1 cellular context compared by ENCODE assay signal in genomic region chr11:45097721-45098493, GRCh38.
TF ChIP-seq lines count a peak whose summit lies in the region.

No MANE protein-coding gene starts in this region.

TF ChIP-seq in K562, 482 proteins besides CTCF, POLR2A, EP300 and RAD21 (continued from another document and continues in another):
- TF ChIP-seq DEAF1 (CRISPR knock-in tag; IDR thresholded peaks at IDR 0.05), result no peak
- TF ChIP-seq ZBTB12 (CRISPR knock-in tag; IDR thresholded peaks at IDR 0.05), result no peak
- TF ChIP-seq ZNF717 (CRISPR knock-in tag; IDR thresholded peaks at IDR 0.05), result no peak
- no peak for TF ChIP-seq HMGN3 (IDR thresholded peaks at IDR 0.05; ENCODE audit: borderline replicate concordance, extremely low read depth, insufficient read length, low read depth, low read length)
- TF ChIP-seq NFE2 (IDR thresholded peaks at IDR 0.05; ENCODE audit: low read depth), result no peak
- TF ChIP-seq AFF1 (IDR thresholded peaks at IDR 0.05; ENCODE audit: low read depth in 1 of 2, partially characterized antibody in 2 of 2), result peak in 1 of 2 experiments; percentile 93
- no peak for TF ChIP-seq CHD1 (IDR thresholded peaks at IDR 0.05; ENCODE audit: low read length)
- TF ChIP-seq HDAC2 (IDR thresholded peaks at IDR 0.05), result 0 out of 2 replicates have a peak, but pooled peaks have one; percentile 44
- peak; percentile 56; the same call in 1 of the 2 replicates for TF ChIP-seq ARID4B (CRISPR knock-in tag; IDR thresholded peaks at IDR 0.05)
- TF ChIP-seq KAT2B (IDR thresholded peaks at IDR 0.05; ENCODE audit: low read depth, low read length), result no peak
- TF ChIP-seq ZNF778 (CRISPR knock-in tag; IDR thresholded peaks at IDR 0.05), result no peak
- no peak for TF ChIP-seq TBL1XR1 (IDR thresholded peaks at IDR 0.05; ENCODE audit: low read length in 2 of 2)
- TF ChIP-seq TSC22D4 (tag; IDR thresholded peaks at IDR 0.05), result no peak
- TF ChIP-seq TEAD1 (CRISPR knock-in tag; IDR thresholded peaks at IDR 0.05), result 0 out of 4 replicates have a peak, but pooled peaks of 1 of the 2 experiments have one; percentile 53
- no peak for TF ChIP-seq NR0B1 (IDR thresholded peaks at IDR 0.05; ENCODE audit: partially characterized antibody)
- TF ChIP-seq HSF4 (CRISPR knock-in tag; IDR thresholded peaks at IDR 0.05; ENCODE audit: borderline replicate concordance), result no peak
- TF ChIP-seq ELF4 (CRISPR knock-in tag; IDR thresholded peaks at IDR 0.05), result no peak
- TF ChIP-seq PCBP2 (IDR thresholded peaks at IDR 0.05; ENCODE audit: low read depth, low read length, poor library complexity, severe bottlenecking), result no peak
- no peak for TF ChIP-seq NFXL1 (CRISPR knock-in tag; IDR thresholded peaks at IDR 0.05)
- TF ChIP-seq TOE1 (IDR thresholded peaks at IDR 0.05; ENCODE audit: borderline replicate concordance), result peak; percentile 96
- TF ChIP-seq TOE1 (CRISPR knock-in tag; IDR thresholded peaks at IDR 0.05; ENCODE audit: borderline replicate concordance, low read depth), result no peak
- no peak for TF ChIP-seq BRD4 (IDR thresholded peaks at IDR 0.05)
- TF ChIP-seq FOXP4 (CRISPR knock-in tag; IDR thresholded peaks at IDR 0.05; ENCODE audit: borderline replicate concordance), result 0 out of 2 replicates have a peak, but pooled peaks have one; percentile 54
- TF ChIP-seq TFAP4 (CRISPR knock-in tag; IDR thresholded peaks at IDR 0.05; ENCODE audit: borderline replicate concordance), result peak; percentile 63; the same call in 1 of the 2 replicates
- TF ChIP-seq ZBED1 (IDR thresholded peaks at IDR 0.05), result no peak
- TF ChIP-seq E2F4 (CRISPR knock-in tag; IDR thresholded peaks at IDR 0.05; ENCODE audit: low read depth), result no peak
- 0 out of 4 replicates have a peak, but pooled peaks of 1 of the 2 experiments have one; percentile 29 for TF ChIP-seq SRF (CRISPR knock-in tag; IDR thresholded peaks at IDR 0.05)
- TF ChIP-seq NCOA1 (IDR thresholded peaks at IDR 0.05; ENCODE audit: low read depth), result 0 out of 2 replicates have a peak, but pooled peaks have one; percentile 47
- TF ChIP-seq DMBX1 (CRISPR knock-in tag; IDR thresholded peaks at IDR 0.05; ENCODE audit: borderline replicate concordance), result peak; percentile 64; the same call in 1 of the 2 replicates
- TF ChIP-seq FOXA3 (CRISPR knock-in tag; conservative IDR thresholded peaks at IDR 0.05 in 1 of 2, IDR thresholded peaks at IDR 0.05 in 1 of 2), result 0 out of 4 replicates have a peak, but pooled peaks of 1 of the 2 experiments have one; percentile 23
- peak; percentile 80 for TF ChIP-seq CBFA2T2 (conservative IDR thresholded peaks at IDR 0.05)
- TF ChIP-seq ZSCAN29 (IDR thresholded peaks at IDR 0.05), result no peak
- TF ChIP-seq ZBTB17 (CRISPR knock-in tag; IDR thresholded peaks at IDR 0.05), result no peak
- no peak for TF ChIP-seq MEF2D (tag; conservative IDR thresholded peaks at IDR 0.05; ENCODE audit: low read depth)
- TF ChIP-seq ZBTB7A (IDR thresholded peaks at IDR 0.05; ENCODE audit: borderline replicate concordance, control insufficient read depth, low read depth, low read length), result no peak
- TF ChIP-seq SMARCC2 (IDR thresholded peaks at IDR 0.05; ENCODE audit: low read depth), result no peak
- TF ChIP-seq DDX20 (tag; IDR thresholded peaks at IDR 0.05; ENCODE audit: low read depth), result no peak
- no peak for TF ChIP-seq LEF1 (IDR thresholded peaks at IDR 0.05)
- TF ChIP-seq CREM (IDR thresholded peaks at IDR 0.05; ENCODE audit: low read depth), result no peak
- TF ChIP-seq EWSR1 (IDR thresholded peaks at IDR 0.05; ENCODE audit: borderline replicate concordance, low read depth, partially characterized antibody), result no peak
- no peak for TF ChIP-seq E2F6 (IDR thresholded peaks at IDR 0.05; ENCODE audit: borderline replicate concordance in 1 of 2, extremely low read depth in 1 of 2, insufficient read depth in 1 of 2, insufficient read length in 1 of 2, low read depth in 1 of 2, low read length in 1 of 2, poor library complexity in 1 of 2, severe bottlenecking in 1 of 2)
- TF ChIP-seq ZBTB49 (CRISPR knock-in tag; IDR thresholded peaks at IDR 0.05; ENCODE audit: borderline replicate concordance), result 0 out of 2 replicates have a peak, but pooled peaks have one; percentile 24
